ENCODE assay signal across 8 cellular contexts in genomic region chr20:36604952-36605308, GRCh38. TPM values are rescaled to one million over a fixed set of nuclear protein-coding genes. Genes with fewer than 3 reads are reported as not detected.
DNase-seq lines count a peak whose midpoint lies in the region; ATAC-seq and TF ChIP-seq lines count a peak whose summit lies in the region.

No MANE protein-coding gene starts in this region.

- H3K27ac Mint-ChIP-seq in glutamatergic neuron (ENCODE audit: unreplicated experiment): peak overlapping the region; percentile 59

- H3K4me3 Mint-ChIP-seq in activated T-cell treated with anti-CD3 and anti-CD28 coated beads, Interleukin-2, amount 50 U/mL, for 4 hours: peak overlapping the region; percentile 99
- peak overlapping the region; percentile 59 for H3K4me3 Mint-ChIP-seq in glutamatergic neuron (ENCODE audit: unreplicated experiment)

- H3K36me3 Mint-ChIP-seq in activated T-cell treated with anti-CD3 and anti-CD28 coated beads, Interleukin-2, amount 50 U/mL, for 4 hours (ENCODE audit: insufficient read depth): peaks cover 8% of the 10 kb centered on the region
- no peaks in the 10 kb centered on the region for H3K36me3 Mint-ChIP-seq in glutamatergic neuron (ENCODE audit: unreplicated experiment)

- H3K4me3 ChIP-seq in skeletal muscle cell (ENCODE audit: low read depth, low read length): peak overlapping the region; percentile 34

- peak; percentile 77 for DNase-seq in NCI-H2029 treated with DMSO at 0.1 percent for 48 hours (lab: John Stamatoyannopoulos, UW)
- peak; percentile 27 for DNase-seq in activated T-cell treated with anti-CD3 and anti-CD28 coated beads, Interleukin-2, amount 50 U/mL, for 4 hours
- no peak for DNase-seq in glutamatergic neuron
- no peak for DNase-seq in skeletal muscle cell (ENCODE audit: low read depth)
- DNase-seq in RKO (ENCODE audit: low spot score): no peak
- no peak for DNase-seq in iPS-NIHi7 (ENCODE audit: extremely low spot score)

- no peak for TF ChIP-seq CTCF in glutamatergic neuron (IDR thresholded peaks at IDR 0.05; ENCODE audit: partially characterized antibody, unreplicated experiment)

- no peaks in the 10 kb centered on the region for H3K27me3 Mint-ChIP-seq in activated T-cell treated with anti-CD3 and anti-CD28 coated beads, Interleukin-2, amount 50 U/mL, for 4 hours (ENCODE audit: low read depth)
- H3K27me3 Mint-ChIP-seq in glutamatergic neuron (ENCODE audit: unreplicated experiment): peaks cover 6% of the 10 kb centered on the region

- peaks cover 25% of the 10 kb centered on the region for H3K4me1 Mint-ChIP-seq in activated T-cell treated with anti-CD3 and anti-CD28 coated beads, Interleukin-2, amount 50 U/mL, for 4 hours (ENCODE audit: low read depth)
- peaks cover 2% of the 10 kb centered on the region for H3K4me1 Mint-ChIP-seq in glutamatergic neuron (ENCODE audit: low read depth, unreplicated experiment)

- no peaks in the 10 kb centered on the region for H3K9me3 Mint-ChIP-seq in activated T-cell treated with anti-CD3 and anti-CD28 coated beads, Interleukin-2, amount 50 U/mL, for 4 hours
- peaks cover 4% of the 10 kb centered on the region for H3K9me3 Mint-ChIP-seq in glutamatergic neuron (ENCODE audit: unreplicated experiment)

- ATAC-seq in GM18519 (IDR thresholded peaks at IDR 0.05; ENCODE audit: low FRiP score, unreplicated experiment) (peak; percentile 21), HG02588 (IDR thresholded peaks at IDR 0.05; ENCODE audit: unreplicated experiment) (peak; percentile 11)
- peak; percentile 11 to 13 for ATAC-seq in activated T-cell treated with anti-CD3 and anti-CD28 coated beads, Interleukin-2, amount 50 U/mL, for 4 hours

RNA-seq across cellular contexts. Expression of gene RAB5IF, which starts 0.6 kb away (rescaled TPM):
- total RNA-seq in activated T-cell treated with anti-CD3 and anti-CD28 coated beads, Interleukin-2, amount 50 U/mL, for 4 hours: 100 to 1,000 TPM; 142 to 153 (median 147) TPM
- total RNA-seq in glutamatergic neuron (ENCODE audit: unreplicated experiment): 48.9 TPM

RNA-seq across cellular contexts. Expression of gene TGIF2, which starts 31.5 kb away (rescaled TPM):
- 10 to 100 TPM; 62.2 to 63.9 (median 62.5) TPM for total RNA-seq in activated T-cell treated with anti-CD3 and anti-CD28 coated beads, Interleukin-2, amount 50 U/mL, for 4 hours
- 10.1 TPM for total RNA-seq in glutamatergic neuron (ENCODE audit: unreplicated experiment)

RNA-seq across cellular contexts. Expression of gene SLA2, which starts 41.1 kb away (rescaled TPM):
- 10 to 100 TPM; 50.3 to 77.0 (median 57.8) TPM for total RNA-seq in activated T-cell treated with anti-CD3 and anti-CD28 coated beads, Interleukin-2, amount 50 U/mL, for 4 hours
- total RNA-seq in glutamatergic neuron (ENCODE audit: unreplicated experiment): not detected

Comparison
In these comparisons a context has a peak if more than half of its experiments do, and no peak if none do; other contexts are left out.
1. DNase-seq: peak in NCI-H2029 treated with DMSO at 0.1 percent for 48 hours (single experiment) and activated T-cell treated with anti-CD3 and anti-CD28 coated beads, Interleukin-2, amount 50 U/mL, for 4 hours (single experiment); none in glutamatergic neuron (single experiment), skeletal muscle cell (single experiment), RKO (single experiment) and iPS-NIHi7 (single experiment).
2. RNA of gene SLA2, which starts 41.1 kb away (total RNA-seq): 50.3 to 77.0 TPM in activated T-cell treated with anti-CD3 and anti-CD28 coated beads, Interleukin-2, amount 50 U/mL, for 4 hours; not detected in glutamatergic neuron (single experiment); every median in the first group is over 10 times any median in the second.
3. Peak in every context shown above with its lines, with median percentiles within 50 percentile points of each other: ATAC-seq.